In the genomic region with DNA sequence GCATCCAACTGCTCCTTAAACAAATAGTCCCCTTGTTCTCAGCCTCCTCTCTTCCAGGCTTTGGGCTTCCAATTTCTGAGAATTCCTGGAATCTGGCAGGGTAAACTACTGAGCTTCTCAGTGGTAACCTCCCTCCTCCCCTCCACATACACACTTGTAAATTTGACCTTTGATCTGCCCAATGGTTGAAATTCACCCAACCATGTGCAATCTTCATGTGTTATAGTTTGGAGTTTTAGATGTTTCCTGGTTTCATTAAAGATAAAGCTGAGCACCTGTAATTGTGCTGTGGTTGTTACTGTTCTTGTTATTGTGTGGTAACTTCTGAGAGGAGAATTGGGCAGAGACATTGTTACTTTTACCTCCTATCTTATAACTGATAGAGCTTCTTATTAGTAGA, we compare ENCODE assay signal across 27 cellular contexts.
"Had no signal": no experiment of that assay in that cellular context is flagged by ENCODE, and none has a peak within 500 bp of the region (broad histone marks: within the 10 kb centered on the region; RNA-seq: fewer than 3 reads in every experiment).

No MANE protein-coding gene starts in this region.

- ATAC-seq: activated CD8-positive, alpha-beta T cell treated with anti-CD3 and anti-CD28 coated beads for 36 hours; activated naive CD4-positive, alpha-beta T cell treated with anti-CD3 and anti-CD28 coated beads, Interleukin-2, amount 50 U/mL, for 72 hours; body of pancreas; Panc1 had no signal

- DNase-seq: activated CD4-positive, alpha-beta T cell treated with anti-CD3 and anti-CD28 coated beads, Interleukin-2, amount 10 ng/mL, durations not matched to agents 24 days and 14 days; activated CD4-positive, alpha-beta T cell treated with anti-CD3 and anti-CD28 coated beads, Interleukin-2, amount 50 U/mL, for 4 hours; activated CD8-positive, alpha-beta T cell treated with anti-CD3 and anti-CD28 coated beads for 36 hours; activated gamma-delta T cell treated with Interleukin-2 at 50 U/mL for 16 hours; activated naive CD4-positive, alpha-beta T cell treated with anti-CD3 and anti-CD28 coated beads for 36 hours; activated T-cell treated with anti-CD3 and anti-CD28 coated beads, Interleukin-2, amount 50 U/mL, for 1 hour; adrenal gland; body of pancreas; Kasumi-1; KG1; MM.1S; MV-4-11; NCI-H1092; NCI-H1436 treated with DMSO at 0.1 percent for 48 hours; NCI-H1694 treated with DMSO at 0.1 percent for 48 hours; NCI-H2081; NCI-H2171 treated with DMSO at 0.1 percent for 48 hours; NCI-H2227 treated with DMSO at 0.1 percent for 48 hours; NCI-H446; NCI-H510A treated with DMSO at 0.1 percent for 48 hours; NCI-H526 treated with DMSO at 0.1 percent for 48 hours; NCI-H774; SHP77; SJCRH30; SK-N-SH had no signal
